ENCODE assay signal across 1 cellular context in genomic region chr12:1797011-1797901, GRCh38.
TF ChIP-seq lines count a peak whose summit lies in the region.

No MANE protein-coding gene starts in this region.

TF ChIP-seq in WTC11, 78 proteins besides CTCF, POLR2A, EP300 and RAD21 (continued from another document):
- no peak for TF ChIP-seq RORB (CRISPR knock-in tag; IDR thresholded peaks at IDR 0.05)
- TF ChIP-seq ELF4 (CRISPR knock-in tag; IDR thresholded peaks at IDR 0.05; ENCODE audit: low read depth) = no peak
- TF ChIP-seq FOXP1 (CRISPR knock-in tag; IDR thresholded peaks at IDR 0.05; ENCODE audit: borderline replicate concordance) = no peak
- no peak for TF ChIP-seq AR (CRISPR knock-in tag; IDR thresholded peaks at IDR 0.05)
- no peak for TF ChIP-seq E2F4 (CRISPR knock-in tag; IDR thresholded peaks at IDR 0.05; ENCODE audit: borderline replicate concordance, low read depth)
- no peak for TF ChIP-seq ATF1 (CRISPR knock-in tag; IDR thresholded peaks at IDR 0.05)
- peak; percentile 76 for TF ChIP-seq HMGXB4 (CRISPR knock-in tag; IDR thresholded peaks at IDR 0.05)
- TF ChIP-seq CREM (CRISPR knock-in tag; IDR thresholded peaks at IDR 0.05) = no peak
- no peak for TF ChIP-seq ZNF396 (CRISPR knock-in tag; IDR thresholded peaks at IDR 0.05; ENCODE audit: borderline replicate concordance)
- no peak for TF ChIP-seq SP1 (CRISPR knock-in tag; conservative IDR thresholded peaks at IDR 0.05)
- no peak for TF ChIP-seq ZNF263 (CRISPR knock-in tag; IDR thresholded peaks at IDR 0.05; ENCODE audit: low read depth)
